Comparison of ENCODE assay signal across 27 cellular contexts in the genomic region with DNA sequence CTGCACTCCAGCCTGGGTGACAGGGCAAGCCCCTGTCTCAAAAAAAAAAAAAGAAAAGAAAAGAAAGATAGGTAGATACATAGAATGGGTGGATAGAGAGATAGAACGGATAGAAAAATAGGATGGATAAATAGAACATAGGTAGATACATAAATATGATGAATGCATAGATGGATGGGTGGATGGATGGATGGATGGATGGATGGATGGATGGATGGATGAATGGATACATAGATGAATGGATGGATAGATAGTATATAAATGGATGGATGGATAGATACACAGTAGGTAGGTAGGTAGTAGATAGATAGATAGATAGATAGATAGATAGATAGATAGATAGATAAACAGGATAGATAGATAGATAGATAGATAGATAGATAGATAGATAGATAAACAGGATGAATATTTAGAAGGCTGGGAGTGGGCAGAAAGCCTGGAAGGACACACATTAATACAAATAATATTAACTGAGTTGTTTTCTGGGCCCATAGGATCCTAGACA.
"Had no signal": no experiment of that assay in that cellular context is flagged by ENCODE, and none has a peak within 500 bp of the region (broad histone marks: within the 10 kb centered on the region; RNA-seq: fewer than 3 reads in every experiment).

No MANE protein-coding gene starts in this region.

- H3K9ac ChIP-seq: neural progenitor cell had no signal

- H3K4me3 ChIP-seq: dorsolateral prefrontal cortex, gastrocnemius medialis, hepatocyte, lung, mucosa of descending colon, neural progenitor cell, psoas muscle, sigmoid colon, testis, tibial artery had no signal

- H3K27me3 ChIP-seq: heart left ventricle, hepatocyte, neural progenitor cell, sigmoid colon, testis, tibial artery had no signal

- H3K27ac Mint-ChIP-seq: memory B cell; naive B cell; nephron; neural progenitor cell; stimulated activated memory B cell treated with anti-CD40 and anti-IgM and Interleukin-4, amounts not matched to agents 10 μg/mL and 1 μg/mL and 100 μg/mL, for 72 hours; type B pancreatic cell had no signal

- H3K36me3 ChIP-seq: gastrocnemius medialis, neural progenitor cell, tibial artery had no signal

- H3K9me3 ChIP-seq: gastrocnemius medialis, heart left ventricle, mucosa of descending colon, psoas muscle, sigmoid colon, testis, tibial artery had no signal

- H3K4me1 ChIP-seq: gastrocnemius medialis, neural progenitor cell had no signal

- H2AFZ ChIP-seq: hepatocyte, neural progenitor cell had no signal

- H3K27me3 Mint-ChIP-seq: type B pancreatic cell had no signal

- H3K36me3 Mint-ChIP-seq: memory B cell; naive B cell; stimulated activated memory B cell treated with anti-CD40 and anti-IgM and Interleukin-4, amounts not matched to agents 10 μg/mL and 1 μg/mL and 100 μg/mL, for 72 hours; type B pancreatic cell had no signal

- H3K79me2 ChIP-seq: hepatocyte had no signal

- H3K9me3 Mint-ChIP-seq: memory B cell; naive B cell; nephron; neural progenitor cell; stimulated activated memory B cell treated with anti-CD40 and anti-IgM and Interleukin-4, amounts not matched to agents 10 μg/mL and 1 μg/mL and 100 μg/mL, for 72 hours; type B pancreatic cell had no signal

- ATAC-seq: esophagus mucosa; gastrocnemius medialis; heart left ventricle; left lobe of liver; mucosa of descending colon; psoas muscle; right cardiac atrium; stimulated activated memory B cell treated with anti-CD40 and anti-IgM and Interleukin-4, amounts not matched to agents 10 μg/mL and 1 μg/mL and 100 μg/mL, for 72 hours; stimulated activated naive CD8-positive, alpha-beta T cell treated with anti-CD3 and anti-CD28 coated beads, Interleukin-15, Interleukin-2, amounts not matched to agents 100 U/mL and 50 U/mL, for 24 hours had no signal

- H3K27ac ChIP-seq: epithelial cell of prostate, hepatocyte, neural progenitor cell, psoas muscle, tibial artery had no signal

- H3K4me2 ChIP-seq: hepatocyte, neural progenitor cell had no signal

- DNase-seq: effector CD4-positive, alpha-beta T cell; foreskin fibroblast; gastrocnemius medialis; heart left ventricle; naive B cell; psoas muscle; right cardiac atrium; stimulated activated CD4-positive, alpha-beta T cell treated with anti-CD3 and anti-CD28 coated beads, Interleukin-4, amount 100 ng/mL, for 4 hours; stimulated activated naive CD8-positive, alpha-beta T cell treated with anti-CD3 and anti-CD28 coated beads, Interleukin-15, Interleukin-2, amounts not matched to agents 100 U/mL and 50 U/mL, for 24 hours; substantia nigra; testis had no signal

- H3K4me3 Mint-ChIP-seq: memory B cell; nephron; neural progenitor cell; stimulated activated memory B cell treated with anti-CD40 and anti-IgM and Interleukin-4, amounts not matched to agents 10 μg/mL and 1 μg/mL and 100 μg/mL, for 72 hours; type B pancreatic cell had no signal

- FAIRE-seq: colon, kidney had no signal
